Comparison of ENCODE assay signal across 31 cellular contexts in the genomic region with DNA sequence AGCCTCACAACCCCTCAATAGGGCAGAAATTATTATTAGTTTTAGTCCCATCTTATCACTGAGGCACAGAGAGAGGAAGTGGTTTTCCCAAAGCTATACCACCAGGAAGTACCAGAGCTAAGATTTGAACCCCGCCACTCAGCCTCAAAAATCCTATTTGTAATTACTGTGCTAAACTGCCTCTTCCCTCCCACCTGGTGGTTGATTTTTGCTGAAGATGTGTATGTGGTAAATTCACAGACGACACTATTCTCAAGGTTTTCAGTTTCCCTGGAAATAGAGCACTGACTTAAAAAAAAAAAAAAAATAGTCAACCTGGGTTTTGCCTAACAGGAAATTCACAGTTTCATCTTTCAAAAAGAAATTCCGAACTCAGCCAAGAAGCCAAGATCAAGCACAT. TPM values are rescaled to one million over a fixed set of nuclear protein-coding genes. Genes with fewer than 3 reads are reported as not detected.
DNase-seq lines count a peak whose midpoint lies in the region; ATAC-seq and TF ChIP-seq lines count a peak whose summit lies in the region.
"Had no signal": no experiment of that assay in that cellular context is flagged by ENCODE, and none has a peak within 500 bp of the region (broad histone marks: within the 10 kb centered on the region; RNA-seq: fewer than 3 reads in every experiment).

No MANE protein-coding gene starts in this region.

- H3K9me3 Mint-ChIP-seq in activated CD4-positive, alpha-beta T cell treated with anti-CD3 and anti-CD28 coated beads for 36 hours (ENCODE audit: low read depth) = no peaks in the 10 kb centered on the region
- H3K9me3 Mint-ChIP-seq: nephron; stimulated activated memory B cell treated with anti-CD40 and anti-IgM and Interleukin-4, amounts not matched to agents 10 μg/mL and 1 μg/mL and 100 μg/mL, for 72 hours had no signal

- CTCF ChIA-PET in activated CD4-positive, alpha-beta T cell treated with anti-CD3 and anti-CD28 coated beads for 36 hours (lab: Charles Lee) = interaction anchor here (0.7 to 1.4 kb wide), 3 partner anchors 8 to 704 kb away, joined by 3 to 6 read pairs (median 3); no protein-coding TSS in a partner anchor

- peak; percentile 18 for DNase-seq in activated CD4-positive, alpha-beta T cell treated with anti-CD3 and anti-CD28 coated beads for 36 hours
- no peak for DNase-seq in activated CD4-positive, alpha-beta T cell treated with anti-CD3 and anti-CD28 coated beads, Interleukin-2, amount 50 U/mL, for 1 hour
- peak; percentile 21 for DNase-seq in stimulated activated CD4-positive, alpha-beta T cell treated with anti-CD3 and anti-CD28 coated beads, Interleukin-15, amount 100 ng/mL, for 24 hours
- DNase-seq in stimulated activated CD4-positive, alpha-beta T cell treated with anti-CD3 and anti-CD28 coated beads, Interleukin-2, amount 100 ng/mL, for 24 hours = no peak
- DNase-seq in HUDEP-2 (lab: John Stamatoyannopoulos, UW; ENCODE audit: unreplicated experiment in 76 of 76) = no peak
- DNase-seq: activated CD4-positive, CD25-positive, alpha-beta regulatory T cell; Calu3; caudate nucleus; cortex of kidney; DMS79 treated with DMSO at 0.1 percent for 48 hours; foreskin fibroblast; GDM1; head of caudate nucleus; Karpas-422; NCI-H1436; NCI-H2081 treated with DMSO at 0.1 percent for 48 hours; NCI-H345; NCI-H69; SHP77 treated with DMSO at 0.1 percent for 48 hours; T-helper 9 cell; transverse colon had no signal

- peaks cover 64% of the 10 kb centered on the region for H3K4me1 Mint-ChIP-seq in activated CD4-positive, alpha-beta T cell treated with anti-CD3 and anti-CD28 coated beads for 36 hours

- H3K4me3 Mint-ChIP-seq in activated CD4-positive, alpha-beta T cell treated with anti-CD3 and anti-CD28 coated beads for 36 hours = no peak overlapping the region
- H3K4me3 Mint-ChIP-seq: nephron; stimulated activated memory B cell treated with anti-CD40 and anti-IgM and Interleukin-4, amounts not matched to agents 10 μg/mL and 1 μg/mL and 100 μg/mL, for 72 hours had no signal

- peaks cover 17% of the 10 kb centered on the region for H3K36me3 Mint-ChIP-seq in activated CD4-positive, alpha-beta T cell treated with anti-CD3 and anti-CD28 coated beads for 36 hours (ENCODE audit: low read depth)
- H3K36me3 Mint-ChIP-seq: stimulated activated memory B cell treated with anti-CD40 and anti-IgM and Interleukin-4, amounts not matched to agents 10 μg/mL and 1 μg/mL and 100 μg/mL, for 72 hours had no signal

- no peak overlapping the region for H3K27ac ChIP-seq in VCaP
- H3K27ac ChIP-seq: 22Rv1, C4-2B, transverse colon had no signal

- POLR2A ChIA-PET in activated CD4-positive, alpha-beta T cell treated with anti-CD3 and anti-CD28 coated beads for 36 hours (lab: Charles Lee) = interaction anchor here (0.6 kb wide), 1 partner anchor 178 kb away, joined by 7 read pairs; no protein-coding TSS in a partner anchor

- TF ChIP-seq CTCF in VCaP (conservative IDR thresholded peaks at IDR 0.05) = 0 out of 2 replicates have a peak, but pooled peaks have one; percentile 14

- H3K27ac Mint-ChIP-seq in activated CD4-positive, alpha-beta T cell treated with anti-CD3 and anti-CD28 coated beads for 36 hours = peak overlapping the region; percentile 67
- H3K27ac Mint-ChIP-seq: nephron; stimulated activated memory B cell treated with anti-CD40 and anti-IgM and Interleukin-4, amounts not matched to agents 10 μg/mL and 1 μg/mL and 100 μg/mL, for 72 hours had no signal

- intact Hi-C loops in activated CD4-positive, alpha-beta T cell treated with anti-CD3 and anti-CD28 coated beads for 36 hours (cut with DNase I, micrococcal nuclease) = no loop called here

- no peak for ATAC-seq in activated CD4-positive, alpha-beta T cell treated with anti-CD3 and anti-CD28 coated beads for 36 hours
- no peak for ATAC-seq in GM21825 (IDR thresholded peaks at IDR 0.05; ENCODE audit: unreplicated experiment)
- ATAC-seq in GM18517 (IDR thresholded peaks at IDR 0.05; ENCODE audit: unreplicated experiment) = no peak
- ATAC-seq: esophagus mucosa; HCT116; left lobe of liver; stimulated activated memory B cell treated with anti-CD40 and anti-IgM and Interleukin-4, amounts not matched to agents 10 μg/mL and 1 μg/mL and 100 μg/mL, for 72 hours had no signal

- H3K27me3 Mint-ChIP-seq in activated CD4-positive, alpha-beta T cell treated with anti-CD3 and anti-CD28 coated beads for 36 hours = no peaks in the 10 kb centered on the region

RNA-seq across cellular contexts. Expression of a gene that starts 57.9 kb away (rescaled TPM):
- total RNA-seq in activated CD4-positive, alpha-beta T cell treated with anti-CD3 and anti-CD28 coated beads for 36 hours = 10 to 100 TPM; 25.9 to 43.6 TPM
- total RNA-seq: Calu3 had no signal

Comparison
In these comparisons a context has a peak if more than half of its experiments do, and no peak if none do; other contexts are left out.
1. DNase-seq: peak in activated CD4-positive, alpha-beta T cell treated with anti-CD3 and anti-CD28 coated beads for 36 hours (single experiment) and stimulated activated CD4-positive, alpha-beta T cell treated with anti-CD3 and anti-CD28 coated beads, Interleukin-15, amount 100 ng/mL, for 24 hours (single experiment); none in activated CD4-positive, alpha-beta T cell treated with anti-CD3 and anti-CD28 coated beads, Interleukin-2, amount 50 U/mL, for 1 hour (single experiment), stimulated activated CD4-positive, alpha-beta T cell treated with anti-CD3 and anti-CD28 coated beads, Interleukin-2, amount 100 ng/mL, for 24 hours (0 of 2) and HUDEP-2 (0 of 76).